Comparison of ENCODE assay signal across 1 cellular context in the genomic region with DNA sequence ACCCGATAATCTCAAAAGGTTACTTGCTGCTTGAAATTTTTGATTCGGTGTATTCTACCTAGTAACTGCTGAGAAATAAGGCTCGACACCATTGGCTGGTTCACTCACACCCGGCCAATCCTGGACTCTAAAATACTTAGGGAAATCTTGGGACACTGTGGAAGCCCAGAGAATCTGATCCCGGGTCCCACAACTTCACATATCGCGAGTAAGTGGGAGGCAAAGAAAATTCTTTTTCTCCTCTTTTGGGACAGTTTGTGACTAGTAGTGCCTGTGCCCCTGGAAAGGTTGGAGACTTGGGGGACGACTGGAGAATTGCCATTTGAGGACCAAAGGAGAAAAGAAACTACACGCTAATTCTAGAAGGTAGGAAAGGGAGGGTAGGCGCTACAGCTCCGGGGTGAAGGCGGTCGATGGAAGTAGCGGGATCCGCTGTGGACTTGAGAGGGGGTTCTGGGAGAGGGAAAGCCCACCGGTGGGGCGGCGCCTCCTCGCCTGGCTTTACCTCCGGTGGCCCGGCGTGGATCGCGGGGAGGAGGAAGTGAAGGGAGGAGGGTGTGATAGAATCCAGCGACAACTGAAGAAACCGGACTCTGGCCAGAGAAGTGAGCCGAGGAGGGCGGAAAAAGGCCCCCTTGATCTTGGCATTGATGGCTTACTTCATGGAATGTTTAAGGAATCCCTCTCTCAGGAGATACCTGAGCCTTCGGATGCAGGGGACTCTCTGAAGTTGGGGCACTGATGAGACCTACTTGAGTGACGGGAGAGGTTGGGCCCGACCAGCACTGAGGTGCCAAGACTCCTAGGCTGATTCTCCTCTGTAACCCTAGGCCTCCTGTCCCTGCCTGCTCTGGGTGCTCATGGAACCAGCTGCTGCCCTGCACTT.
TF ChIP-seq lines count a peak whose summit lies in the region.

No MANE protein-coding gene starts in this region.

TF ChIP-seq in endothelial cell of umbilical vein, 7 proteins besides CTCF, POLR2A, EP300 and RAD21:
- no peak for TF ChIP-seq POLR2AphosphoS5 (IDR thresholded peaks at IDR 0.05; ENCODE audit: insufficient read depth, low read depth, low read length)
- TF ChIP-seq EZH2 (IDR thresholded peaks at IDR 0.05; ENCODE audit: borderline replicate concordance, low read depth, low read length, severe bottlenecking), result no peak
- TF ChIP-seq JUN (IDR thresholded peaks at IDR 0.05; ENCODE audit: borderline replicate concordance, insufficient read depth, insufficient read length, low read depth), result no peak
- TF ChIP-seq FOS (IDR thresholded peaks at IDR 0.05; ENCODE audit: borderline replicate concordance, insufficient read depth, low read length), result no peak
- no peak for TF ChIP-seq MYC (IDR thresholded peaks at IDR 0.05; ENCODE audit: low read depth, low read length)
- TF ChIP-seq, protein P1, sequence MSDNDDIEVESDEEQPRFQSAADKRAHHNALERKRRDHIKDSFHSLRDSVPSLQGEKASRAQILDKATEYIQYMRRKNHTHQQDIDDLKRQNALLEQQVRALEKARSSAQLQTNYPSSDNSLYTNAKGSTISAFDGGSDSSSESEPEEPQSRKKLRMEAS (IDR thresholded peaks at IDR 0.05; ENCODE audit: insufficient read depth, insufficient read length), result no peak
- no peak for TF ChIP-seq GATA2 (IDR thresholded peaks at IDR 0.05; ENCODE audit: insufficient read depth, insufficient read length, low read depth, low read length)
